3 cellular contexts compared by ENCODE assay signal in the genomic region with DNA sequence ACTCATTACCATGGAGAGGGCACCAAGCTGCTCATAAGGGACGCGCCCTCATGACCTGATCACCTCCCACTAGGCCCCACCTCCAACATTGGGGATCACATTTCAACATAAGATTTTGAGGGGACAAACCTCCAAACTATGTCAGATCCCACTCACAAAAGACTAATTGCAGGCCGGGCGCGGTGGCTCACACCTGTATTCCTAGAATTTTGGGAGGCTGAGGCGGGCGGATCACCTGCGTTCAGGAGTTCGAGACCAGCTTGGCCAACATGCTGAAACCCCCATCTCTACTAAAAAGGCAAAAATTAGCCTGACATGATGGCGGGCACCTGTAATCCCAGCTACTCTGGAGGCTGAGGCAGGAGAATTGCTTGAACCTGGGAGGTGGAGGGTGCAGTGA.
"Had no signal": no experiment of that assay in that cellular context is flagged by ENCODE, and none has a peak within 500 bp of the region (broad histone marks: within the 10 kb centered on the region; RNA-seq: fewer than 3 reads in every experiment).

No MANE protein-coding gene starts in this region.

- H3K4me3 ChIP-seq: GM12878 had no signal

- DNase-seq: GDM1, GF-D8 had no signal

- ATAC-seq: GM12878 had no signal
